17 cellular contexts compared by ENCODE assay signal in the genomic region with DNA sequence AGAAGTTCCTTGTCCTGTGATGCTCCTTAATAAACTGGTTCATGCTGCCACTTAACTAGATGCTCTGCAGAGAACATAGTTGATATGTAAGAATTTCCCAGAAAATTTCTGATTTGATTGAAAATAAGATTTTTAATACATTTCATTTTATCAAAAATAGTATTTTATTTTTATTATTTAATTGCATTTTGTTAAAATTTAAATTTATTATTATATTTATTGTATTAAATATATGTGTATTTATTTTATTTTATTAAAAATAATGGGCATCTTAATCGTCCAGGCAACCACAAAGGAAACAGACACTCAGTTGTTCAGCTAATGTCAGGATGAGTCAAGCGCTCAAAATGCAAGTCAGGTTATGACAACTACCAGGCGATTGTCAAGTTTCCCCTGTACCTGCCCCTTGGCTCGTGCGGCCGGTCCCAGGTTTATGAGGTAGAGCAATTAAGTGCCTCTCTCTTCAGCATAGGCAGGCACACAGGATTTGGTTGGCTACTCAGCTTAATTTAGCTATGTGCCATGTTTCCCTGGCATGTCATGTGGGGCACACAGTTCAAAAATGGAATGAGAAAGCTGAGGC.
DNase-seq lines count a peak whose midpoint lies in the region; ATAC-seq, FAIRE-seq and TF ChIP-seq lines count a peak whose summit lies in the region.
"Had no signal": no experiment of that assay in that cellular context is flagged by ENCODE, and none has a peak within 500 bp of the region (broad histone marks: within the 10 kb centered on the region; RNA-seq: fewer than 3 reads in every experiment).

No MANE protein-coding gene starts in this region.

- RAD21 ChIA-PET in GM12878 (lab: Charles Lee; ENCODE audit: unreplicated experiment), result interaction anchor here (1.0 to 2.2 kb wide), 4 partner anchors 346 to 402 kb away, joined by 3 to 6 read pairs (median 4); no protein-coding TSS in a partner anchor

- 34% methylated on average over 6 of the region's 6 CpGs for WGBS in GM12878 (ENCODE audit: insufficient coverage, insufficient replicate concordance, low lambda C conversion rate, missing lambda C conversion rate)
- 85 to 89% methylated on average over 3 to 6 of the region's 6 CpGs for WGBS in transverse colon (ENCODE audit: low coverage in 1 of 2), 2 donors

- H3K9me3 Mint-ChIP-seq in MCF 10A (ENCODE audit: unreplicated experiment) (no peaks in the 10 kb centered on the region), type B pancreatic cell (no peaks in the 10 kb centered on the region)
- peaks cover 6% of the 10 kb centered on the region for H3K9me3 Mint-ChIP-seq in activated CD4-positive, alpha-beta T cell treated with anti-CD3 and anti-CD28 coated beads for 36 hours (ENCODE audit: low read depth)

- dilution Hi-C loops in keratinocyte (cut with MboI; ENCODE audit: extremely low pct_ligation_motif_present, low sequenced_read_pairs), result no loop called here

- H3K9me1 ChIP-seq in keratinocyte (ENCODE audit: control insufficient read depth, extremely low read depth, insufficient read depth, low read length), result no peaks in the 10 kb centered on the region

- BruUV-seq in MCF 10A (replicated peaks; lab: Mats Ljungman, UMichigan), result no TSS peak
- no TSS peak for BruUV-seq in GM12878 (replicated peaks; lab: Mats Ljungman, UMichigan)

- H3K27me3 Mint-ChIP-seq in MCF 10A (ENCODE audit: insufficient read depth, unreplicated experiment) (no peaks in the 10 kb centered on the region), type B pancreatic cell (no peaks in the 10 kb centered on the region)
- no peaks in the 10 kb centered on the region for H3K27me3 Mint-ChIP-seq in activated CD4-positive, alpha-beta T cell treated with anti-CD3 and anti-CD28 coated beads for 36 hours
- H3K27me3 Mint-ChIP-seq: CD8-positive, alpha-beta memory T cell had no signal

- TF ChIP-seq EP300 in GM12878 (IDR thresholded peaks at IDR 0.05; ENCODE audit: borderline replicate concordance in 1 of 2, control insufficient read depth in 1 of 2, low read depth in 2 of 2, low read length in 2 of 2) (no peak), transverse colon (IDR thresholded peaks at IDR 0.05; ENCODE audit: low read depth) (no peak)

- POLR2A ChIA-PET in MCF 10A (lab: Yijun Ruan, JAX), result interaction anchor here (1.1 to 1.6 kb wide), 4 partner anchors 9 to 355 kb away, joined by 3 read pairs; no protein-coding TSS in a partner anchor
- POLR2A ChIA-PET in GM12878 (lab: Charles Lee), result interaction anchor here (0.6 kb wide), 2 partner anchors 498 to 541 kb away, joined by 3 to 6 read pairs; no protein-coding TSS in a partner anchor
- POLR2A ChIA-PET in activated CD4-positive, alpha-beta T cell treated with anti-CD3 and anti-CD28 coated beads for 36 hours (lab: Charles Lee), result no interaction called here

- DNase-seq in MCF 10A (ENCODE audit: unreplicated experiment) (peak; percentile 57), breast epithelium (ENCODE audit: low spot score in 2 of 2) (no peak), GM12878 (ENCODE audit: low read depth, low spot score) (no peak), keratinocyte (ENCODE audit: low read depth, low spot score) (no peak), type B pancreatic cell (ENCODE audit: extremely low spot score, unreplicated experiment) (no peak), transverse colon (no peak)
- no peak for DNase-seq in activated CD4-positive, alpha-beta T cell treated with anti-CD3 and anti-CD28 coated beads for 36 hours
- DNase-seq: 8988T; activated effector memory CD4-positive, alpha-beta T cell treated with Interleukin-2 at 50 U/mL for 16 hours; CD8-positive, alpha-beta memory T cell; Karpas-422; midbrain; NCI-H1694; stimulated activated CD4-positive, alpha-beta T cell treated with anti-CD3 and anti-CD28 coated beads, Interleukin-15, amount 100 ng/mL, for 24 hours had no signal

- no peak overlapping the region for H3K4me2 ChIP-seq in GM12878 (ENCODE audit: control insufficient read depth, insufficient read depth)
- H3K4me2 ChIP-seq in keratinocyte (ENCODE audit: control insufficient read depth, extremely low read depth, insufficient read depth, low read depth, low read length), result peak overlapping the region; percentile 49

- H3K79me2 ChIP-seq in GM12878 (ENCODE audit: control insufficient read depth, insufficient read depth, low read length), result no peaks in the 10 kb centered on the region
- H3K79me2 ChIP-seq in keratinocyte (ENCODE audit: control insufficient read depth, insufficient read depth, low read length), result no peaks in the 10 kb centered on the region
- H3K79me2 ChIP-seq: parathyroid adenoma had no signal

- H3K4me1 Mint-ChIP-seq in MCF 10A (ENCODE audit: insufficient read depth, unreplicated experiment), result peaks cover 6% of the 10 kb centered on the region
- peaks cover 26% of the 10 kb centered on the region for H3K4me1 Mint-ChIP-seq in type B pancreatic cell (ENCODE audit: unreplicated experiment)
- no peaks in the 10 kb centered on the region for H3K4me1 Mint-ChIP-seq in activated CD4-positive, alpha-beta T cell treated with anti-CD3 and anti-CD28 coated beads for 36 hours
- H3K4me1 Mint-ChIP-seq: CD8-positive, alpha-beta memory T cell had no signal

- no peak for TF ChIP-seq POLR2A in breast epithelium (IDR thresholded peaks at IDR 0.05)
- no peak for TF ChIP-seq POLR2A in GM12878 (IDR thresholded peaks at IDR 0.05; ENCODE audit: low read depth, low read length)
- TF ChIP-seq POLR2A in transverse colon (IDR thresholded peaks at IDR 0.05), result no peak

- H3K9me3 ChIP-seq in breast epithelium (no peaks in the 10 kb centered on the region), GM12878 (replicated peaks; ENCODE audit: control insufficient read depth, insufficient read depth, low read length) (no peaks in the 10 kb centered on the region; the same call in 1 of the 3 replicates), keratinocyte (ENCODE audit: control insufficient read depth, low read depth, low read length) (no peaks in the 10 kb centered on the region), transverse colon (no peaks in the 10 kb centered on the region)

- H3K4me3 ChIP-seq in breast epithelium, result no peak overlapping the region
- no peak overlapping the region for H3K4me3 ChIP-seq in GM12878
- no peak overlapping the region for H3K4me3 ChIP-seq in keratinocyte (ENCODE audit: control insufficient read depth in 2 of 3, extremely low read depth in 1 of 3, insufficient read depth in 2 of 3, low read depth in 1 of 3, low read length in 3 of 3)
- H3K4me3 ChIP-seq in transverse colon, result no peak overlapping the region

- CTCF ChIA-PET in MCF 10A (lab: Yijun Ruan, JAX) (interaction anchor here (0.7 to 1.1 kb wide), 3 partner anchors 22 to 1113 kb away, joined by 3 to 4 read pairs (median 3); no protein-coding TSS in a partner anchor), GM12878 (lab: Yijun Ruan, JAX) (no interaction called here)
- CTCF ChIA-PET in activated CD4-positive, alpha-beta T cell treated with anti-CD3 and anti-CD28 coated beads for 36 hours (lab: Charles Lee), result interaction anchor here (1.2 kb wide), 1 partner anchor 8 kb away, joined by 3 read pairs; no protein-coding TSS in a partner anchor

- H3K4me1 ChIP-seq in breast epithelium (no peaks in the 10 kb centered on the region), GM12878 (ENCODE audit: control insufficient read depth, insufficient read depth, low read length) (no peaks in the 10 kb centered on the region; the same call in 1 of the 2 replicates), keratinocyte (ENCODE audit: control insufficient read depth, extremely low read depth, insufficient read depth, low read length) (peaks cover 33% of the 10 kb centered on the region), transverse colon (peaks cover 0 to 3% (median 0%) of the 10 kb centered on the region in 4 donors)
- H3K4me1 ChIP-seq: parathyroid adenoma had no signal

- H3K27ac ChIP-seq in breast epithelium (no peak overlapping the region), GM12878 (ENCODE audit: control insufficient read depth, insufficient read depth) (no peak overlapping the region), keratinocyte (ENCODE audit: control insufficient read depth, insufficient read depth, low read length) (peak overlapping the region; percentile 81), transverse colon (no peak overlapping the region)
- H3K27ac ChIP-seq: parathyroid adenoma had no signal

- ATAC-seq in GM12878, result peak; percentile 53
- no peak for ATAC-seq in activated CD4-positive, CD25-positive, alpha-beta regulatory T cell treated with anti-CD3 and anti-CD28 coated beads, Interleukin-2, amount 50 U/mL, for 24 hours
- no peak for ATAC-seq in activated CD4-positive, alpha-beta T cell treated with anti-CD3 and anti-CD28 coated beads for 36 hours

- H3K36me3 Mint-ChIP-seq in MCF 10A (ENCODE audit: insufficient read depth, unreplicated experiment) (no peaks in the 10 kb centered on the region), type B pancreatic cell (no peaks in the 10 kb centered on the region)
- H3K36me3 Mint-ChIP-seq in activated CD4-positive, alpha-beta T cell treated with anti-CD3 and anti-CD28 coated beads for 36 hours (ENCODE audit: low read depth), result no peaks in the 10 kb centered on the region
- H3K36me3 Mint-ChIP-seq: CD8-positive, alpha-beta memory T cell had no signal

- TF ChIP-seq CTCF in MCF 10A (IDR thresholded peaks at IDR 0.05; ENCODE audit: unreplicated experiment) (no peak), breast epithelium (IDR thresholded peaks at IDR 0.05) (no peak), GM12878 (IDR thresholded peaks at IDR 0.05 in 2 of 3, conservative IDR thresholded peaks at IDR 0.05 in 1 of 3; ENCODE audit: control insufficient read depth in 2 of 3, extremely low read depth in 1 of 3, insufficient read depth in 1 of 3, low read depth in 3 of 3, low read length in 3 of 3) (no peak), keratinocyte (optimal IDR thresholded peaks at IDR 0.05 in 1 of 3, IDR thresholded peaks at IDR 0.05 in 1 of 3, conservative IDR thresholded peaks at IDR 0.05 in 1 of 3; ENCODE audit: extremely low read depth in 1 of 3, insufficient read depth in 2 of 3, low read length in 3 of 3) (no peak), type B pancreatic cell (conservative IDR thresholded peaks at IDR 0.05) (no peak), transverse colon (IDR thresholded peaks at IDR 0.05) (no peak)

- H2AFZ ChIP-seq in GM12878 (ENCODE audit: control insufficient read depth, low read depth, low read length) (no peak overlapping the region), keratinocyte (ENCODE audit: control insufficient read depth, low read length) (no peak overlapping the region)
- H2AFZ ChIP-seq: parathyroid adenoma had no signal

- H3K4me3 Mint-ChIP-seq in MCF 10A (ENCODE audit: unreplicated experiment) (no peak overlapping the region), type B pancreatic cell (peak overlapping the region; percentile 19)
- no peak overlapping the region for H3K4me3 Mint-ChIP-seq in activated CD4-positive, alpha-beta T cell treated with anti-CD3 and anti-CD28 coated beads for 36 hours
- H3K4me3 Mint-ChIP-seq: CD8-positive, alpha-beta memory T cell had no signal

- H3K36me3 ChIP-seq in breast epithelium (no peaks in the 10 kb centered on the region), GM12878 (ENCODE audit: control insufficient read depth in 2 of 2, insufficient read depth in 2 of 2, low read length in 1 of 2) (no peaks in the 10 kb centered on the region), keratinocyte (ENCODE audit: control insufficient read depth in 2 of 2, extremely low read depth in 1 of 2, insufficient read depth in 2 of 2, low read length in 2 of 2) (no peaks in the 10 kb centered on the region), transverse colon (no peaks in the 10 kb centered on the region)

- H4K20me1 ChIP-seq in GM12878 (ENCODE audit: control insufficient read depth, insufficient read depth) (no peaks in the 10 kb centered on the region), keratinocyte (ENCODE audit: control insufficient read depth, extremely low read depth, insufficient read depth, low read length) (no peaks in the 10 kb centered on the region)

- FAIRE-seq in GM12878 (lab: Jason Lieb, UNC), result no peak
- FAIRE-seq in keratinocyte (lab: Jason Lieb, UNC), result peak; percentile 95
- FAIRE-seq: GM18507 had no signal

- H3K27me3 ChIP-seq in breast epithelium, result no peaks in the 10 kb centered on the region
- 0 out of 4 replicates have a peak, but pooled peaks cover 0 to 1% of the 10 kb centered on the region in 2 experiments for H3K27me3 ChIP-seq in GM12878 (replicated peaks in 1 of 2; ENCODE audit: control insufficient read depth in 2 of 2, insufficient read depth in 2 of 2, low read length in 1 of 2)
- no peaks in the 10 kb centered on the region for H3K27me3 ChIP-seq in keratinocyte (ENCODE audit: control insufficient read depth, extremely low read depth, insufficient read depth, low read length)
- no peaks in the 10 kb centered on the region for H3K27me3 ChIP-seq in transverse colon

- H3K9ac ChIP-seq in GM12878 (ENCODE audit: control insufficient read depth, insufficient read depth, low read length) (no peak overlapping the region), keratinocyte (ENCODE audit: control insufficient read depth, extremely low read depth, insufficient read depth, low read length) (peak overlapping the region; percentile 51)
- H3K9ac ChIP-seq: parathyroid adenoma had no signal

- SMC1A ChIA-PET in GM12878 (lab: Charles Lee; ENCODE audit: uncharacterized antibody, unreplicated experiment), result interaction anchor here (0.6 to 1.7 kb wide), 11 partner anchors 14 to 457 kb away, joined by 3 to 4 read pairs (median 3); no protein-coding TSS in a partner anchor

- H3K27ac Mint-ChIP-seq in MCF 10A (ENCODE audit: low read depth, unreplicated experiment), result peak overlapping the region; percentile 13
- peak overlapping the region; percentile 50 for H3K27ac Mint-ChIP-seq in type B pancreatic cell
- H3K27ac Mint-ChIP-seq in activated CD4-positive, alpha-beta T cell treated with anti-CD3 and anti-CD28 coated beads for 36 hours, result no peak overlapping the region
- H3K27ac Mint-ChIP-seq: CD8-positive, alpha-beta memory T cell had no signal

- intact Hi-C loops in MCF 10A (cut with micrococcal nuclease) (no loop called here), breast epithelium (cut with DNase I; ENCODE audit: low total_unique reads) (no loop called here), GM12878 (cut with micrococcal nuclease; ENCODE audit: unreplicated experiment) (loop anchor here (5.0 kb wide), 1 partner anchor 361 kb away; a partner anchor contains a TSS), transverse colon (cut with DNase I; ENCODE audit: low total_unique reads) (no loop called here)
- intact Hi-C loops in activated CD4-positive, alpha-beta T cell treated with anti-CD3 and anti-CD28 coated beads for 36 hours (cut with DNase I, micrococcal nuclease), result no loop called here

- in situ Hi-C loops in GM12878 (cut with MboI), result no loop called here
- in situ Hi-C loops in transverse colon (cut with MboI; ENCODE audit: low pct_ligation_motif_present in 1 of 4, low pct_unique_long_range_greater_than_20kb in 1 of 4, low sequenced_read_pairs in 3 of 4), result no loop called here

- no peak for TF ChIP-seq RAD21 in GM12878 (IDR thresholded peaks at IDR 0.05; ENCODE audit: insufficient read depth, low read depth, low read length)
